Comparison of ENCODE assay signal across 8 cellular contexts in the genomic region with DNA sequence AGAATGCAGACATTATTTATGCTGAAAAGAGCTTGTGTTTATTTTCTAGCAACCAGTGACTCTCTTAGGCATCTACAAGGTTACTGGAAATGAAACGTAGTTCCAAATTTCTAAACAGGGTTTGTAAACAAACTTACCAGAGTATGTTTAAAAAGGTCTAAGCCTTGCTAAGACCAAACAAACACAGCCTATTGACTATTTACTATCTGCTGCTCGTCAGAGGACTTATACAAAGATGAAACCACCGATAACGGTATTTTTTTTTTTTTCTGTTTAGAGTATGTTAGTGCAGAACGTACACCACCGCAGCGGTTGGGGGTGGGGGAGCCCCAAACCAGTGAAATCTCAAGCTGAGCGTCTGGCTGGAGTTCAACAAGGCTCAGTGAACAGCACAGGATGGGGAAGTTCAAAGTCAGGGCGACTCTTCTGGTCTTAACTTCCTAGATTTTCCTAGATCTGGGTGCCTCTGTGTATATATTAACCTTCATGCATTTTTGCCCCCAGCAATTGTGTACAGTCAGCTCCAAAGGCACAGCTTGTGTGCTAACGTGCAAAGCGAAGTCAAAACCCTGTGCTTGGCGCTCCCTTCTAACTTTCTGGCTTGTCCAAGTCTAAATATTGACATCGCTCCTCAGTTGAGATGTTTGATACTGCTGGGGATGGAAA. TPM values are rescaled to one million over a fixed set of nuclear protein-coding genes. Genes with fewer than 3 reads are reported as not detected.
DNase-seq lines count a peak whose midpoint lies in the region; ATAC-seq and FAIRE-seq lines count a peak whose summit lies in the region.

No MANE protein-coding gene starts in this region.

- WGBS in esophagus, 2 donors, result 2 to 3% methylated on average over 13 of the region's 13 CpGs
- WGBS in aorta, 2 donors, result 1% methylated on average over 13 of the region's 13 CpGs

- H3K27me3 ChIP-seq in esophagus (ENCODE audit: control insufficient read depth in 1 of 2, insufficient read depth in 2 of 2, low read length in 2 of 2) (no peaks in the 10 kb centered on the region), muscle layer of duodenum (ENCODE audit: low read depth, low read length) (no peaks in the 10 kb centered on the region), aorta (ENCODE audit: control insufficient read depth in 1 of 2, insufficient read depth in 2 of 2, low read length in 1 of 2) (no peaks in the 10 kb centered on the region)

- intact Hi-C loops in aorta (cut with DNase I), result loop anchor here in 1 of 2 donors (5.0 kb wide), 1 partner anchor 35 kb away; no protein-coding TSS in a partner anchor

- H3K27ac ChIP-seq in esophagus (ENCODE audit: low read depth in 2 of 2, low read length in 1 of 2) (peak overlapping the region in 1 of 2 donors; percentile 42), muscle layer of duodenum (ENCODE audit: low read length) (peak overlapping the region; percentile 95), aorta (ENCODE audit: low read depth in 1 of 2, low read length in 2 of 2) (peak overlapping the region; percentile 92 to 97)

- H3K4me1 ChIP-seq in esophagus (ENCODE audit: control insufficient read depth in 2 of 2, insufficient read depth in 2 of 2, low read length in 1 of 2) (peaks cover 0 to 6% of the 10 kb centered on the region in 2 donors), muscle layer of duodenum (ENCODE audit: control insufficient read depth in 1 of 2, insufficient read depth in 2 of 2, low read length in 2 of 2) (peaks cover 0 to 19% of the 10 kb centered on the region in 2 donors), aorta (ENCODE audit: control insufficient read depth in 1 of 2, insufficient read depth in 2 of 2, low read length in 2 of 2) (peaks cover 0 to 5% of the 10 kb centered on the region in 2 donors)

- DNase-seq in stimulated activated CD4-positive, alpha-beta T cell treated with anti-CD3 and anti-CD28 coated beads, Interleukin-1b, Interleukin-23, amount 100 ng/mL, for 48 hours, result peak; percentile 10
- DNase-seq in stimulated activated CD4-positive, alpha-beta T cell treated with anti-CD3 and anti-CD28 coated beads, Interleukin-4, amount 100 ng/mL, for 4 hours, result no peak
- peak in 1 of 2 donors; percentile 69 for DNase-seq in aorta

- H3K36me3 ChIP-seq in esophagus (ENCODE audit: control insufficient read depth in 2 of 2, insufficient read depth in 2 of 2, low read length in 1 of 2), result no peaks in the 10 kb centered on the region
- no peaks in the 10 kb centered on the region for H3K36me3 ChIP-seq in muscle layer of duodenum (ENCODE audit: control insufficient read depth in 1 of 2, insufficient read depth in 2 of 2, low read length in 2 of 2)
- H3K36me3 ChIP-seq in aorta (ENCODE audit: control insufficient read depth in 1 of 2, insufficient read depth in 2 of 2, low read length in 1 of 2), result no peaks in the 10 kb centered on the region

- peak overlapping the region; percentile 54 to 82 for H3K4me3 ChIP-seq in esophagus (ENCODE audit: low read depth in 1 of 2, low read length in 2 of 2)
- H3K4me3 ChIP-seq in muscle layer of duodenum (ENCODE audit: low read depth in 1 of 2, low read length in 2 of 2), result peak overlapping the region; percentile 89 to 90
- peak overlapping the region; percentile 91 to 95 for H3K4me3 ChIP-seq in aorta (ENCODE audit: low read length in 2 of 2)

- ATAC-seq in HG03066 (IDR thresholded peaks at IDR 0.05; ENCODE audit: low read depth, unreplicated experiment) (peak; percentile 61), aorta (ENCODE audit: low FRiP score) (peak; percentile 0), HG03139 (IDR thresholded peaks at IDR 0.05; ENCODE audit: unreplicated experiment) (no peak)

- no peaks in the 10 kb centered on the region for H3K9me3 ChIP-seq in esophagus (ENCODE audit: control insufficient read depth in 2 of 2, insufficient read depth in 1 of 2, low read depth in 1 of 2, low read length in 1 of 2)
- H3K9me3 ChIP-seq in muscle layer of duodenum (ENCODE audit: control insufficient read depth in 1 of 2, low read length in 2 of 2), result no peaks in the 10 kb centered on the region
- no peaks in the 10 kb centered on the region for H3K9me3 ChIP-seq in aorta (ENCODE audit: control insufficient read depth, low read length)

- peak; percentile 63 for FAIRE-seq in TTC549 (lab: Jason Lieb, UNC)

RNA-seq across cellular contexts. Expression of a gene that starts 1.2 kb away (rescaled TPM):
- polyA plus RNA-seq in esophagus (under 1 TPM; 0.73 to 0.77 TPM), aorta (10 to 100 TPM in 1 of 2 donors, 1 to 10 TPM in 1; 5.1 to 11.4 TPM)
- total RNA-seq in aorta, result 10 to 100 TPM; 12.9 to 22.8 TPM
